ENCODE assay signal across 8 cellular contexts in genomic region chr3:54830658-54831057, GRCh38.
A peak's percentile ranks its signal among the peaks of the same experiment; 100 is the strongest.
DNase-seq lines count a peak whose midpoint lies in the region; ATAC-seq, FAIRE-seq and TF ChIP-seq lines count a peak whose summit lies in the region.

No MANE protein-coding gene starts in this region.

- FAIRE-seq in G401.6 (lab: Jason Lieb, UNC): peak; percentile 92

- H3K27ac ChIP-seq in 22Rv1 (no peak overlapping the region), aorta (ENCODE audit: low read depth in 1 of 2, low read length in 2 of 2) (no peak overlapping the region)

- H3K4me3 ChIP-seq in fibroblast of pulmonary artery (replicated peaks; ENCODE audit: low read depth, low read length): no peak overlapping the region
- H3K4me3 ChIP-seq in aorta (ENCODE audit: low read length in 2 of 2): no peak overlapping the region

- WGBS in aorta, 2 donors: 75 to 78% methylated on average over 8 of the region's 8 CpGs

- ATAC-seq in aorta (ENCODE audit: low FRiP score): no peak
- no peak for ATAC-seq in HG03442 (IDR thresholded peaks at IDR 0.05; ENCODE audit: unreplicated experiment)
- ATAC-seq in GM18502 (IDR thresholded peaks at IDR 0.05; ENCODE audit: poor library complexity, unreplicated experiment): no peak

- DNase-seq in NOMO-1 treated with dmso at 0.1 percent for 144 hours (lab: John Stamatoyannopoulos, UW; ENCODE audit: unreplicated experiment) (peak; percentile 1), fibroblast of pulmonary artery (ENCODE audit: low read depth) (peak; percentile 18), aorta (no peak), putamen (ENCODE audit: low spot score) (no peak)

- H3K9me3 ChIP-seq in aorta (ENCODE audit: control insufficient read depth, low read length): peaks cover 9% of the 10 kb centered on the region

- no peaks in the 10 kb centered on the region for H3K27me3 ChIP-seq in aorta (ENCODE audit: control insufficient read depth in 1 of 2, insufficient read depth in 2 of 2, low read length in 1 of 2)

- TF ChIP-seq CTCF in 22Rv1 (IDR thresholded peaks at IDR 0.05) (peak; percentile 78), fibroblast of pulmonary artery (IDR thresholded peaks at IDR 0.05; ENCODE audit: low read length, missing control alignments) (peak; percentile 58)

- peaks cover 0 to 1% of the 10 kb centered on the region in 2 donors for H3K36me3 ChIP-seq in aorta (ENCODE audit: control insufficient read depth in 1 of 2, insufficient read depth in 2 of 2, low read length in 1 of 2)

- H3K4me1 ChIP-seq in aorta (ENCODE audit: control insufficient read depth in 1 of 2, insufficient read depth in 2 of 2, low read length in 2 of 2): no peaks in the 10 kb centered on the region

- intact Hi-C loops in aorta (cut with DNase I): no loop called here

Comparison
In these comparisons a context has a peak if more than half of its experiments do, and no peak if none do; other contexts are left out.
1. DNase-seq: peak in NOMO-1 treated with dmso at 0.1 percent for 144 hours (single experiment) and fibroblast of pulmonary artery (single experiment); none in aorta (0 of 2) and putamen (single experiment).